Comparison of ENCODE assay signal across 1 cellular context in the genomic region with DNA sequence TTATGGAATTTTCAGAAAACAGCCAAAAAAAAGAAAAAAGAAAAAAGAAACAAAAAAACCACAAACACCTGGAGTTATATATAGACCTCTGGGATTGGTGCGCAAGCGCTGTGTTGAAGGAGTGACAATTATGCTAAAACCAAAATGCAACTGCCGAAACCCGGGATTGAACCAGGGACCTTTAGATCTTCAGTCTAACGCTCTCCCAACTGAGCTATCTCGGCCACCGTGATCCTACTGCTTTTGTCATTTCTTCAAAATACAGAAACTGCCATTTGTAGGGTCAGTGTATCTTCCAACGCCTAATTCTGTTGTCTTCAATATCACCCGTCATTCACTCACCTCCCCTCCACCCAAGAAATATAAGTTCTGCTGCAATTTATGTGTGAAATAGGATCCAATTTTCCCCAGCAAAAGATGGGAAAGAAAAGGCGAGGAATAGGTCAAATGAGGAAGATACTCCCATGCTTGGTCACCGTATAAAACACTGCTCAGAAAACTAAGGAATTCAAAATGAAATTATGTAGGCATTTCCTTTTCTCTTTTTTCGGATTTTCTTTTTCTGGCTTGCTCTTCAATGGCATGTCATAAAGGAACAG.
A peak's percentile ranks its signal among the peaks of the same experiment; 100 is the strongest.
TF ChIP-seq lines count a peak whose summit lies in the region.

No MANE protein-coding gene starts in this region.

TF ChIP-seq in K562, 482 proteins besides CTCF, POLR2A, EP300 and RAD21 (continued from another document):
- TF ChIP-seq, protein P1, sequence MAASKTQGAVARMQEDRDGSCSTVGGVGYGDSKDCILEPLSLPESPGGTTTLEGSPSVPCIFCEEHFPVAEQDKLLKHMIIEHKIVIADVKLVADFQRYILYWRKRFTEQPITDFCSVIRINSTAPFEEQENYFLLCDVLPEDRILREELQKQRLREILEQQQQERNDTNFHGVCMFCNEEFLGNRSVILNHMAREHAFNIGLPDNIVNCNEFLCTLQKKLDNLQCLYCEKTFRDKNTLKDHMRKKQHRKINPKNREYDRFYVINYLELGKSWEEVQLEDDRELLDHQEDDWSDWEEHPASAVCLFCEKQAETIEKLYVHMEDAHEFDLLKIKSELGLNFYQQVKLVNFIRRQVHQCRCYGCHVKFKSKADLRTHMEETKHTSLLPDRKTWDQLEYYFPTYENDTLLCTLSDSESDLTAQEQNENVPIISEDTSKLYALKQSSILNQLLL (CRISPR knock-in tag; IDR thresholded peaks at IDR 0.05; ENCODE audit: borderline replicate concordance) = no peak
- TF ChIP-seq SNRNP70 (optimal IDR thresholded peaks at IDR 0.05; ENCODE audit: low read depth, low read length) = no peak
- no peak for TF ChIP-seq ZNF408 (CRISPR knock-in tag; IDR thresholded peaks at IDR 0.05; ENCODE audit: low read depth)
- TF ChIP-seq LCOR (CRISPR knock-in tag; IDR thresholded peaks at IDR 0.05) = no peak; the same call in none of the 2 replicates
- no peak for TF ChIP-seq RAD51 (IDR thresholded peaks at IDR 0.05; ENCODE audit: borderline replicate concordance, low read depth)
- TF ChIP-seq ZNF75A (CRISPR knock-in tag; IDR thresholded peaks at IDR 0.05) = 0 out of 2 replicates have a peak, but pooled peaks have one; percentile 9
- TF ChIP-seq, protein P2, sequence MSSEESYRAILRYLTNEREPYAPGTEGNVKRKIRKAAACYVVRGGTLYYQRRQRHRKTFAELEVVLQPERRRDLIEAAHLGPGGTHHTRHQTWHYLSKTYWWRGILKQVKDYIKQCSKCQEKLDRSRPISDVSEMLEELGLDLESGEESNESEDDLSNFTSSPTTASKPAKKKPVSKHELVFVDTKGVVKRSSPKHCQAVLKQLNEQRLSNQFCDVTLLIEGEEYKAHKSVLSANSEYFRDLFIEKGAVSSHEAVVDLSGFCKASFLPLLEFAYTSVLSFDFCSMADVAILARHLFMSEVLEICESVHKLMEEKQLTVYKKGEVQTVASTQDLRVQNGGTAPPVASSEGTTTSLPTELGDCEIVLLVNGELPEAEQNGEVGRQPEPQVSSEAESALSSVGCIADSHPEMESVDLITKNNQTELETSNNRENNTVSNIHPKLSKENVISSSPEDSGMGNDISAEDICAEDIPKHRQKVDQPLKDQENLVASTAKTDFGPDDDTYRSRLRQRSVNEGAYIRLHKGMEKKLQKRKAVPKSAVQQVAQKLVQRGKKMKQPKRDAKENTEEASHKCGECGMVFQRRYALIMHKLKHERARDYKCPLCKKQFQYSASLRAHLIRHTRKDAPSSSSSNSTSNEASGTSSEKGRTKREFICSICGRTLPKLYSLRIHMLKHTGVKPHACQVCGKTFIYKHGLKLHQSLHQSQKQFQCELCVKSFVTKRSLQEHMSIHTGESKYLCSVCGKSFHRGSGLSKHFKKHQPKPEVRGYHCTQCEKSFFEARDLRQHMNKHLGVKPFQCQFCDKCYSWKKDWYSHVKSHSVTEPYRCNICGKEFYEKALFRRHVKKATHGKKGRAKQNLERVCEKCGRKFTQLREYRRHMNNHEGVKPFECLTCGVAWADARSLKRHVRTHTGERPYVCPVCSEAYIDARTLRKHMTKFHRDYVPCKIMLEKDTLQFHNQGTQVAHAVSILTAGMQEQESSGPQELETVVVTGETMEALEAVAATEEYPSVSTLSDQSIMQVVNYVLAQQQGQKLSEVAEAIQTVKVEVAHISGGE (CRISPR knock-in tag; IDR thresholded peaks at IDR 0.05) = 0 out of 6 replicates have a peak, but pooled peaks of 1 of the 3 experiments have one; percentile 32
- peak; percentile 42 for TF ChIP-seq NUFIP1 (IDR thresholded peaks at IDR 0.05; ENCODE audit: partially characterized antibody)
- no peak for TF ChIP-seq PURB (CRISPR knock-in tag; IDR thresholded peaks at IDR 0.05; ENCODE audit: low read depth)
- TF ChIP-seq BHLHE40 (IDR thresholded peaks at IDR 0.05; ENCODE audit: low read length) = no peak
- TF ChIP-seq RCOR1 (IDR thresholded peaks at IDR 0.05; ENCODE audit: borderline replicate concordance in 1 of 2, low read depth in 2 of 2, low read length in 2 of 2) = no peak; a peak in 1 of 4 replicates
- TF ChIP-seq FOXA1 (IDR thresholded peaks at IDR 0.05; ENCODE audit: borderline replicate concordance) = no peak
- no peak for TF ChIP-seq ZNF354B (CRISPR knock-in tag; IDR thresholded peaks at IDR 0.05)
- TF ChIP-seq, protein P3, sequence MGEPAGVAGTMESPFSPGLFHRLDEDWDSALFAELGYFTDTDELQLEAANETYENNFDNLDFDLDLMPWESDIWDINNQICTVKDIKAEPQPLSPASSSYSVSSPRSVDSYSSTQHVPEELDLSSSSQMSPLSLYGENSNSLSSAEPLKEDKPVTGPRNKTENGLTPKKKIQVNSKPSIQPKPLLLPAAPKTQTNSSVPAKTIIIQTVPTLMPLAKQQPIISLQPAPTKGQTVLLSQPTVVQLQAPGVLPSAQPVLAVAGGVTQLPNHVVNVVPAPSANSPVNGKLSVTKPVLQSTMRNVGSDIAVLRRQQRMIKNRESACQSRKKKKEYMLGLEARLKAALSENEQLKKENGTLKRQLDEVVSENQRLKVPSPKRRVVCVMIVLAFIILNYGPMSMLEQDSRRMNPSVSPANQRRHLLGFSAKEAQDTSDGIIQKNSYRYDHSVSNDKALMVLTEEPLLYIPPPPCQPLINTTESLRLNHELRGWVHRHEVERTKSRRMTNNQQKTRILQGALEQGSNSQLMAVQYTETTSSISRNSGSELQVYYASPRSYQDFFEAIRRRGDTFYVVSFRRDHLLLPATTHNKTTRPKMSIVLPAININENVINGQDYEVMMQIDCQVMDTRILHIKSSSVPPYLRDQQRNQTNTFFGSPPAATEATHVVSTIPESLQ (CRISPR knock-in tag; IDR thresholded peaks at IDR 0.05) = 0 out of 2 replicates have a peak, but pooled peaks have one; percentile 35
- TF ChIP-seq BDP1 (IDR thresholded peaks at IDR 0.05; ENCODE audit: insufficient read depth, insufficient read length) = peak; percentile 75
- TF ChIP-seq CHD4 (IDR thresholded peaks at IDR 0.05; ENCODE audit: insufficient read depth, insufficient replicate concordance, low read depth, low read length, poor library complexity, severe bottlenecking) = no peak
- no peak for TF ChIP-seq DPF2 (IDR thresholded peaks at IDR 0.05)
